Comparison of ENCODE assay signal across 10 cellular contexts in genomic region chr15:64855206-64856000, GRCh38. TPM values are rescaled to one million over a fixed set of nuclear protein-coding genes. Genes with fewer than 3 reads are reported as not detected.
DNase-seq lines count a peak whose midpoint lies in the region; ATAC-seq lines count a peak whose summit lies in the region.
"Had no signal": no experiment of that assay in that cellular context is flagged by ENCODE, and none has a peak within 500 bp of the region (broad histone marks: within the 10 kb centered on the region; RNA-seq: fewer than 3 reads in every experiment).

No MANE protein-coding gene starts in this region.

- DNase-seq in stimulated activated naive CD8-positive, alpha-beta T cell treated with anti-CD3 and anti-CD28 coated beads, Interleukin-15, amount 100 ng/mL, for 72 hours: no peak
- no peak for DNase-seq in naive thymus-derived CD8-positive, alpha-beta T cell
- DNase-seq in iPS-NIHi11 (ENCODE audit: low spot score) (no peak), GDM1 (lab: John Stamatoyannopoulos, UW) (no peak)
- DNase-seq: MV-4-11, SHP77 treated with DMSO at 0.1 percent for 48 hours had no signal

- H3K4me3 Mint-ChIP-seq in stimulated activated naive CD8-positive, alpha-beta T cell treated with anti-CD3 and anti-CD28 coated beads, Interleukin-15, Interleukin-2, amounts not matched to agents 100 ng/mL and 50 ng/mL, for 24 hours: no peak overlapping the region
- no peak overlapping the region for H3K4me3 Mint-ChIP-seq in stimulated activated naive CD8-positive, alpha-beta T cell treated with anti-CD3 and anti-CD28 coated beads, Interleukin-15, amount 100 ng/mL, for 72 hours
- no peak overlapping the region for H3K4me3 Mint-ChIP-seq in naive thymus-derived CD8-positive, alpha-beta T cell

- H3K4me1 Mint-ChIP-seq in stimulated activated naive CD8-positive, alpha-beta T cell treated with anti-CD3 and anti-CD28 coated beads, Interleukin-15, Interleukin-2, amounts not matched to agents 100 ng/mL and 50 ng/mL, for 24 hours (ENCODE audit: low read depth): peaks cover 42% of the 10 kb centered on the region
- H3K4me1 Mint-ChIP-seq in stimulated activated naive CD8-positive, alpha-beta T cell treated with anti-CD3 and anti-CD28 coated beads, Interleukin-15, amount 100 ng/mL, for 72 hours: peaks cover 31% of the 10 kb centered on the region
- H3K4me1 Mint-ChIP-seq in naive thymus-derived CD8-positive, alpha-beta T cell: peaks cover 33 to 69% (median 64%) of the 10 kb centered on the region in 4 donors

- peak overlapping the region; percentile 45 for H3K27ac Mint-ChIP-seq in stimulated activated naive CD8-positive, alpha-beta T cell treated with anti-CD3 and anti-CD28 coated beads, Interleukin-15, Interleukin-2, amounts not matched to agents 100 ng/mL and 50 ng/mL, for 24 hours
- no peak overlapping the region for H3K27ac Mint-ChIP-seq in stimulated activated naive CD8-positive, alpha-beta T cell treated with anti-CD3 and anti-CD28 coated beads, Interleukin-15, amount 100 ng/mL, for 72 hours
- H3K27ac Mint-ChIP-seq in naive thymus-derived CD8-positive, alpha-beta T cell: peak overlapping the region in 7 of 10 donors; percentile 4 to 90 (median 37)

- H3K27me3 Mint-ChIP-seq in stimulated activated naive CD8-positive, alpha-beta T cell treated with anti-CD3 and anti-CD28 coated beads, Interleukin-15, Interleukin-2, amounts not matched to agents 100 ng/mL and 50 ng/mL, for 24 hours: no peaks in the 10 kb centered on the region
- no peaks in the 10 kb centered on the region for H3K27me3 Mint-ChIP-seq in stimulated activated naive CD8-positive, alpha-beta T cell treated with anti-CD3 and anti-CD28 coated beads, Interleukin-15, amount 100 ng/mL, for 72 hours
- H3K27me3 Mint-ChIP-seq in naive thymus-derived CD8-positive, alpha-beta T cell: no peaks in the 10 kb centered on the region

- ATAC-seq in stimulated activated naive CD8-positive, alpha-beta T cell treated with anti-CD3 and anti-CD28 coated beads, Interleukin-15, amount 100 ng/mL, for 72 hours: no peak
- no peak for ATAC-seq in naive thymus-derived CD8-positive, alpha-beta T cell
- ATAC-seq in HG02852 (IDR thresholded peaks at IDR 0.05; ENCODE audit: unreplicated experiment): no peak
- no peak for ATAC-seq in GM21723 (IDR thresholded peaks at IDR 0.05; ENCODE audit: unreplicated experiment)

- H3K36me3 Mint-ChIP-seq in stimulated activated naive CD8-positive, alpha-beta T cell treated with anti-CD3 and anti-CD28 coated beads, Interleukin-15, Interleukin-2, amounts not matched to agents 100 ng/mL and 50 ng/mL, for 24 hours (ENCODE audit: low read depth): peaks cover 31% of the 10 kb centered on the region
- H3K36me3 Mint-ChIP-seq in naive thymus-derived CD8-positive, alpha-beta T cell: peaks cover 0 to 66% (median 0%) of the 10 kb centered on the region in 3 donors

- H3K27ac ChIP-seq in cingulate gyrus (ENCODE audit: low read depth, low read length): peak overlapping the region; percentile 94

- POLR2A ChIA-PET in naive thymus-derived CD8-positive, alpha-beta T cell (lab: Charles Lee): no interaction called here

- no peaks in the 10 kb centered on the region for H3K9me3 Mint-ChIP-seq in stimulated activated naive CD8-positive, alpha-beta T cell treated with anti-CD3 and anti-CD28 coated beads, Interleukin-15, Interleukin-2, amounts not matched to agents 100 ng/mL and 50 ng/mL, for 24 hours
- H3K9me3 Mint-ChIP-seq in stimulated activated naive CD8-positive, alpha-beta T cell treated with anti-CD3 and anti-CD28 coated beads, Interleukin-15, amount 100 ng/mL, for 72 hours: no peaks in the 10 kb centered on the region
- H3K9me3 Mint-ChIP-seq in naive thymus-derived CD8-positive, alpha-beta T cell: no peaks in the 10 kb centered on the region

RNA-seq across cellular contexts. Expression of gene PLEKHO2, which starts 13.7 kb away (rescaled TPM):
- 1 to 10 TPM; 8.6 TPM for total RNA-seq in naive thymus-derived CD8-positive, alpha-beta T cell
- 10 to 100 TPM in 2 of 3 donors, 1 to 10 TPM in 1; 8.9 to 19.3 (median 12.0) TPM for polyA plus RNA-seq in naive thymus-derived CD8-positive, alpha-beta T cell

RNA-seq across cellular contexts. Expression of gene PIF1, which starts 30.0 kb away (rescaled TPM):
- total RNA-seq in naive thymus-derived CD8-positive, alpha-beta T cell: under 1 TPM in 1 of 2 experiments, not detected in 1; 0.52 TPM
- polyA plus RNA-seq in naive thymus-derived CD8-positive, alpha-beta T cell: under 1 TPM in 2 of 3 donors, not detected in 1; 0.15 to 0.68 TPM

RNA-seq across cellular contexts. Expression of gene ANKDD1A, which starts 56.3 kb away (rescaled TPM):
- total RNA-seq in naive thymus-derived CD8-positive, alpha-beta T cell: 1 to 10 TPM; 5.4 to 6.0 TPM
- polyA plus RNA-seq in naive thymus-derived CD8-positive, alpha-beta T cell: 1 to 10 TPM in 2 of 3 donors, under 1 TPM in 1; 0.06 to 2.2 (median 1.3) TPM

Comparison
In these comparisons a context has a peak if more than half of its experiments do, and no peak if none do; other contexts are left out.
1. H3K27ac Mint-ChIP-seq: peak in stimulated activated naive CD8-positive, alpha-beta T cell treated with anti-CD3 and anti-CD28 coated beads, Interleukin-15, Interleukin-2, amounts not matched to agents 100 ng/mL and 50 ng/mL, for 24 hours (single experiment) and naive thymus-derived CD8-positive, alpha-beta T cell (7 of 10); none in stimulated activated naive CD8-positive, alpha-beta T cell treated with anti-CD3 and anti-CD28 coated beads, Interleukin-15, amount 100 ng/mL, for 72 hours (0 of 2).